In the genomic region with DNA sequence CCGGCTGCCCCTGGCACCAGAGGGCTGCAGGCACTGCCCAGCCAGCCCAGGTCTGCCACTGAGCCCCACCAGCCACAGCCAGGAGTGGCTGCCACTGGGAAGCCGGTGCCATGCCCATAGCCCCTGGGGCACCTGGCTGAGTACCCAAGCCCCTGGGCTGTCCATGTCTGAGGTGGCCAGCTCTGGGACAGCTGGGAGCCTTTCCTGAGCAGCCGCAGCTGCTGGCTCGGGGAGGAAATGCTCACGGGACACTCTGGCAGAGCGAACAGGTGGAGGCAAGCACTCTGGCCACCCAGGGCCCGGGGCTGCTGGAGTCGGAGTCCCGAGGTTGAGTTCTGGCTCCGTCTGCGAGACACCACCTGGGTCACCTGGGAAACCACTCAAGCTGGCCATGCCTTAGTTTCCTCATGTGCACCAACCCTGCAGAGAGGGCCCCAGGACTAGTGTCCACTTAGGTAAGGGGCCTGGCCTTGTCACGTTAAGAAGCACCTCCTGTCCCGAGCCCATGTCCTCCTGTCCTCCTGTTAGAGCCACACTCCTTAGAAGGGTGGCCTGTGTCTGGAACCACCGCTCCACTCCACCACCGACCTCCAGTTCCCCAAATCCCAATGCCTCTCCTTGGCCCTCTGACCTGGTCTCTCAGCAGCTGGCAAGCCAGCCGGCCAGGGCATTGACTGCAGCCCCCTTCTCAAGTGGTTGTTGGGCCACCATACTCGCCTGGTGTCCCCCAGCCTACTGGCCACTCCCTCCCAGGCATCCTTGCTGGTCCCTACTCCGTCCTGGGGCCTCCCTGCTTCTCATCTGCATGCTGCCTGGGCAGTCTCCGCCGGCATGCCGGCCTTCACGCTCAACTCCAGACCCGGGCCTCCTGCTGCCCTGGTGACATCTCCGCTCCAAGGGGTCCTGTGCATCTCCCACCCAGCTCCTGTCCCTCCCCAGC, we compare ENCODE assay signal across 17 cellular contexts. TPM values are rescaled to one million over a fixed set of nuclear protein-coding genes. Genes with fewer than 3 reads are reported as not detected.
DNase-seq lines count a peak whose midpoint lies in the region; ATAC-seq and TF ChIP-seq lines count a peak whose summit lies in the region.
"Had no signal": no experiment of that assay in that cellular context is flagged by ENCODE, and none has a peak within 500 bp of the region (broad histone marks: within the 10 kb centered on the region; RNA-seq: fewer than 3 reads in every experiment).

No MANE protein-coding gene starts in this region.

- no peak for ATAC-seq in right cardiac atrium
- no peak for ATAC-seq in left ventricle myocardium superior
- no peak for ATAC-seq in central memory CD8-positive, alpha-beta T cell (replicated peaks; ENCODE audit: extremely low read depth, poor library complexity, severe bottlenecking)
- ATAC-seq in aorta (ENCODE audit: low FRiP score): no peak
- no peak for ATAC-seq in HG02588 (IDR thresholded peaks at IDR 0.05; ENCODE audit: unreplicated experiment)
- ATAC-seq: CD8-positive, alpha-beta T cell had no signal

- H3K27me3 Mint-ChIP-seq in central memory CD8-positive, alpha-beta T cell: no peaks in the 10 kb centered on the region
- H3K27me3 Mint-ChIP-seq in nephron progenitor cell (ENCODE audit: low read depth, poor library complexity): peaks cover 9% of the 10 kb centered on the region
- H3K27me3 Mint-ChIP-seq: B cell had no signal

- H3K4me1 Mint-ChIP-seq in central memory CD8-positive, alpha-beta T cell: peaks cover 18% of the 10 kb centered on the region
- H3K4me1 Mint-ChIP-seq in nephron progenitor cell: peaks cover 32% of the 10 kb centered on the region

- intact Hi-C loops in right cardiac atrium (cut with DNase I) (loop anchor here in 1 of 4 donors (10.0 kb wide), 1 partner anchor 137 kb away; no protein-coding TSS in a partner anchor), left ventricle myocardium superior (cut with micrococcal nuclease) (no loop called here), aorta (cut with DNase I) (no loop called here)

- H3K27ac ChIP-seq in right cardiac atrium (ENCODE audit: low read length) (no peak overlapping the region), aorta (ENCODE audit: low read depth in 1 of 2, low read length in 2 of 2) (no peak overlapping the region)
- H3K27ac ChIP-seq: Peyer's patch had no signal

- peaks cover 7% of the 10 kb centered on the region for H3K36me3 Mint-ChIP-seq in central memory CD8-positive, alpha-beta T cell (ENCODE audit: insufficient read depth)
- H3K36me3 Mint-ChIP-seq in nephron progenitor cell (ENCODE audit: low read depth): no peaks in the 10 kb centered on the region
- H3K36me3 Mint-ChIP-seq: CD8-positive, alpha-beta T cell had no signal

- H3K9me3 ChIP-seq in right cardiac atrium (ENCODE audit: control insufficient read depth, low read length) (no peaks in the 10 kb centered on the region), aorta (ENCODE audit: control insufficient read depth, low read length) (no peaks in the 10 kb centered on the region)
- H3K9me3 ChIP-seq: Peyer's patch had no signal

- WGBS in right cardiac atrium: 87% methylated on average over 24 of the region's 24 CpGs
- WGBS in aorta, 2 donors: 92% methylated on average over 24 of the region's 24 CpGs

- no peaks in the 10 kb centered on the region for H3K36me3 ChIP-seq in aorta (ENCODE audit: control insufficient read depth in 1 of 2, insufficient read depth in 2 of 2, low read length in 1 of 2)
- H3K36me3 ChIP-seq: Peyer's patch had no signal

- no peaks in the 10 kb centered on the region for H3K9me3 Mint-ChIP-seq in central memory CD8-positive, alpha-beta T cell
- no peaks in the 10 kb centered on the region for H3K9me3 Mint-ChIP-seq in nephron progenitor cell
- H3K9me3 Mint-ChIP-seq: CD8-positive, alpha-beta T cell had no signal

- no peak for TF ChIP-seq CTCF in nephron progenitor cell (IDR thresholded peaks at IDR 0.05)

- H3K4me3 ChIP-seq in right cardiac atrium (ENCODE audit: low read length) (no peak overlapping the region), aorta (ENCODE audit: low read length in 2 of 2) (no peak overlapping the region)
- H3K4me3 ChIP-seq: Peyer's patch had no signal

- DNase-seq in right cardiac atrium (peak; percentile 2 to 52 (median 31)), left ventricle myocardium superior (no peak), nephron progenitor cell (no peak), aorta (peak; percentile 29 to 72), NCI-H2227 (lab: John Stamatoyannopoulos, UW; ENCODE audit: unreplicated experiment) (no peak), NOMO-1 treated with dmso at 0.1 percent for 144 hours (lab: John Stamatoyannopoulos, UW; ENCODE audit: unreplicated experiment) (no peak)
- no peak for DNase-seq in central memory CD8-positive, alpha-beta T cell (ENCODE audit: low spot score in 2 of 2)
- DNase-seq: ACHN; CD8-positive, alpha-beta T cell; IMR-90; Kasumi-1; NCI-H187 treated with DMSO at 0.1 percent for 48 hours; NCI-H2171; NCI-H774 had no signal

- H3K27ac Mint-ChIP-seq in central memory CD8-positive, alpha-beta T cell (ENCODE audit: low read depth): peak overlapping the region; percentile 19
- H3K27ac Mint-ChIP-seq in nephron progenitor cell: peak overlapping the region; percentile 90
- H3K27ac Mint-ChIP-seq: B cell; CD8-positive, alpha-beta T cell had no signal

- H3K4me1 ChIP-seq in right cardiac atrium (ENCODE audit: control insufficient read depth, insufficient read depth, low read length): no peaks in the 10 kb centered on the region
- H3K4me1 ChIP-seq in aorta (ENCODE audit: control insufficient read depth in 1 of 2, insufficient read depth in 2 of 2, low read length in 2 of 2): no peaks in the 10 kb centered on the region

- no peaks in the 10 kb centered on the region for H3K27me3 ChIP-seq in right cardiac atrium (ENCODE audit: control insufficient read depth, insufficient read depth)
- H3K27me3 ChIP-seq in aorta (ENCODE audit: control insufficient read depth in 1 of 2, insufficient read depth in 2 of 2, low read length in 1 of 2): no peaks in the 10 kb centered on the region
- H3K27me3 ChIP-seq: Peyer's patch had no signal

- H3K4me3 Mint-ChIP-seq in central memory CD8-positive, alpha-beta T cell: no peak overlapping the region
- H3K4me3 Mint-ChIP-seq in nephron progenitor cell: no peak overlapping the region
- H3K4me3 Mint-ChIP-seq: B cell; CD8-positive, alpha-beta T cell had no signal

RNA-seq across cellular contexts. Expression of a gene that starts 45.3 kb away (rescaled TPM):
- total RNA-seq in right cardiac atrium (1 to 10 TPM; 1.4 to 2.7 (median 2.0) TPM), left ventricle myocardium superior (0.79 TPM), aorta (1 to 10 TPM; 1.6 to 2.6 TPM)
- polyA plus RNA-seq in right cardiac atrium (1.4 TPM), aorta (under 1 TPM; 0.28 to 0.38 TPM)
- total RNA-seq: B cell had no signal

Comparison
In these comparisons a context has a peak if more than half of its experiments do, and no peak if none do; other contexts are left out.
1. DNase-seq: peak in right cardiac atrium (3 of 3) and aorta (2 of 2); none in left ventricle myocardium superior (single experiment), central memory CD8-positive, alpha-beta T cell (0 of 2), nephron progenitor cell (single experiment), NCI-H2227 (single experiment) and NOMO-1 treated with dmso at 0.1 percent for 144 hours (single experiment).